In genomic region chr16:65576139-65576538, GRCh38 we compare ENCODE assay signal across 32 cellular contexts.
"Had no signal": no experiment of that assay in that cellular context is flagged by ENCODE, and none has a peak within 500 bp of the region (broad histone marks: within the 10 kb centered on the region; RNA-seq: fewer than 3 reads in every experiment).

No MANE protein-coding gene starts in this region.

- H3K27me3 ChIP-seq: ascending aorta, body of pancreas had no signal

- H3K27ac Mint-ChIP-seq: activated B cell treated with CpG ODN at 0.5 μM for 24 hours; activated CD4-positive, alpha-beta T cell treated with anti-CD3 and anti-CD28 coated beads, Interleukin-2, amount 10 ng/mL, durations not matched to agents 24 days and 14 days; activated CD8-positive, alpha-beta memory T cell treated with anti-CD3 and anti-CD28 coated beads, Interleukin-2, amount 10 ng/mL, durations not matched to agents 7 days and 5 days; activated naive CD4-positive, alpha-beta T cell treated with anti-CD3 and anti-CD28 coated beads, Interleukin-2, amount 50 U/mL, for 72 hours; activated naive CD8-positive, alpha-beta T cell treated with anti-CD3 and anti-CD28 coated beads, Interleukin-2, amount 50 U/mL, for 24 hours; activated T-cell treated with anti-CD3 and anti-CD28 coated beads, Interleukin-2, amount 50 U/mL, for 24 hours; activated T-helper 1 cell treated with anti-CD3 and anti-CD28 coated beads, Interleukin-12 subunit alpha, Interleukin-12 subunit beta, Interleukin-2, Interleukin-4 antibody, amounts not matched to agents 30 ng/mL and 10 ng/mL and 1 ng/mL, durations not matched to agents 14 hours and 24 hours and 36 hours; T-cell had no signal

- ATAC-seq: activated CD8-positive, alpha-beta memory T cell treated with anti-CD3 and anti-CD28 coated beads, Interleukin-2, amount 10 ng/mL, durations not matched to agents 7 days and 5 days; activated naive CD4-positive, alpha-beta T cell treated with anti-CD3 and anti-CD28 coated beads, Interleukin-2, amount 50 U/mL, for 72 hours; activated naive CD8-positive, alpha-beta T cell treated with anti-CD3 and anti-CD28 coated beads, Interleukin-2, amount 50 U/mL, for 24 hours; body of pancreas; PC-3; T-cell had no signal

- H3K36me3 Mint-ChIP-seq: activated CD8-positive, alpha-beta memory T cell treated with anti-CD3 and anti-CD28 coated beads, Interleukin-2, amount 10 ng/mL, durations not matched to agents 7 days and 5 days; activated naive CD4-positive, alpha-beta T cell treated with anti-CD3 and anti-CD28 coated beads, Interleukin-2, amount 50 U/mL, for 72 hours; T-cell had no signal

- H3K36me3 ChIP-seq: ascending aorta had no signal

- DNase-seq: activated B cell treated with CpG ODN at 0.5 μM for 24 hours; activated CD4-positive, alpha-beta T cell treated with anti-CD3 and anti-CD28 coated beads for 1 hour; activated CD4-positive, alpha-beta T cell treated with anti-CD3 and anti-CD28 coated beads, Interleukin-2, amount 10 ng/mL, durations not matched to agents 24 days and 14 days; activated CD4-positive, alpha-beta T cell treated with anti-CD3 and anti-CD28 coated beads, Interleukin-2, amount 50 U/mL, for 48 hours; activated CD8-positive, alpha-beta memory T cell treated with anti-CD3 and anti-CD28 coated beads, Interleukin-2, amount 10 ng/mL, durations not matched to agents 7 days and 5 days; activated effector memory CD4-positive, alpha-beta T cell treated with anti-CD3 and anti-CD28 coated beads, Interleukin-2, amount 50 U/mL, for 16 hours; activated naive CD4-positive, alpha-beta T cell treated with Interleukin-2 at 50 U/mL for 16 hours; activated naive CD8-positive, alpha-beta T cell treated with anti-CD3 and anti-CD28 coated beads, Interleukin-2, amount 50 U/mL, for 24 hours; activated T-cell treated with anti-CD3 and anti-CD28 coated beads, Interleukin-2, amount 50 U/mL, for 24 hours; amniotic stem cell; body of pancreas; Kasumi-1; NCI-H1092; NCI-H1417; NCI-H1694; NCI-H2029; NCI-H2107; NCI-H2171 treated with DMSO at 0.1 percent for 48 hours; NCI-H226; NCI-H526; NCI-H774; PC-3; SIG-M5; T-cell; T-helper 2 cell; T1000 had no signal

- H3K4me3 Mint-ChIP-seq: activated B cell treated with CpG ODN at 0.5 μM for 24 hours; activated CD4-positive, alpha-beta T cell treated with anti-CD3 and anti-CD28 coated beads, Interleukin-2, amount 10 ng/mL, durations not matched to agents 24 days and 14 days; activated CD8-positive, alpha-beta memory T cell treated with anti-CD3 and anti-CD28 coated beads, Interleukin-2, amount 10 ng/mL, durations not matched to agents 7 days and 5 days; activated naive CD8-positive, alpha-beta T cell treated with anti-CD3 and anti-CD28 coated beads, Interleukin-2, amount 50 U/mL, for 24 hours; activated T-cell treated with anti-CD3 and anti-CD28 coated beads, Interleukin-2, amount 50 U/mL, for 24 hours; activated T-helper 1 cell treated with anti-CD3 and anti-CD28 coated beads, Interleukin-12 subunit alpha, Interleukin-12 subunit beta, Interleukin-2, Interleukin-4 antibody, amounts not matched to agents 30 ng/mL and 10 ng/mL and 1 ng/mL, durations not matched to agents 14 hours and 24 hours and 36 hours; central memory CD8-positive, alpha-beta T cell; T-cell had no signal

- FAIRE-seq: TTC549 had no signal

- H3K9me3 ChIP-seq: ascending aorta, body of pancreas had no signal

- H3K4me1 Mint-ChIP-seq: activated B cell treated with CpG ODN at 0.5 μM for 24 hours; activated CD4-positive, alpha-beta T cell treated with anti-CD3 and anti-CD28 coated beads, Interleukin-2, amount 10 ng/mL, durations not matched to agents 24 days and 14 days; activated CD8-positive, alpha-beta memory T cell treated with anti-CD3 and anti-CD28 coated beads, Interleukin-2, amount 10 ng/mL, durations not matched to agents 7 days and 5 days; activated naive CD8-positive, alpha-beta T cell treated with anti-CD3 and anti-CD28 coated beads, Interleukin-2, amount 50 U/mL, for 24 hours; central memory CD8-positive, alpha-beta T cell; T-cell had no signal

- H3K4me1 ChIP-seq: ascending aorta, body of pancreas had no signal

- H3K27me3 Mint-ChIP-seq: activated B cell treated with CpG ODN at 0.5 μM for 24 hours; activated CD4-positive, alpha-beta T cell treated with anti-CD3 and anti-CD28 coated beads, Interleukin-2, amount 10 ng/mL, durations not matched to agents 24 days and 14 days; activated CD8-positive, alpha-beta memory T cell treated with anti-CD3 and anti-CD28 coated beads, Interleukin-2, amount 10 ng/mL, durations not matched to agents 7 days and 5 days; activated naive CD8-positive, alpha-beta T cell treated with anti-CD3 and anti-CD28 coated beads, Interleukin-2, amount 50 U/mL, for 24 hours; activated T-cell treated with anti-CD3 and anti-CD28 coated beads, Interleukin-2, amount 50 U/mL, for 24 hours; central memory CD8-positive, alpha-beta T cell; T-cell had no signal

- H3K27ac ChIP-seq: ascending aorta, body of pancreas, SK-N-MC had no signal

- H3K4me3 ChIP-seq: ascending aorta, body of pancreas, SK-N-MC had no signal
